ENCODE assay signal across 8 cellular contexts in genomic region chr7:157009778-157010587, GRCh38. TPM values are rescaled to one million over a fixed set of nuclear protein-coding genes. Genes with fewer than 3 reads are reported as not detected.
DNase-seq lines count a peak whose midpoint lies in the region; ATAC-seq and TF ChIP-seq lines count a peak whose summit lies in the region.

No MANE protein-coding gene starts in this region.

- H3K36me3 ChIP-seq in kidney epithelial cell (ENCODE audit: control insufficient read depth, insufficient read depth, low read length) (no peaks in the 10 kb centered on the region), upper lobe of right lung (no peaks in the 10 kb centered on the region)

- peak overlapping the region; percentile 43 for H3K4me3 Mint-ChIP-seq in activated T-cell treated with anti-CD3 and anti-CD28 coated beads, Interleukin-2, amount 50 U/mL, for 24 hours
- peak overlapping the region; percentile 66 for H3K4me3 Mint-ChIP-seq in T-helper 17 cell

- DNase-seq in activated T-cell treated with anti-CD3 and anti-CD28 coated beads, Interleukin-2, amount 50 U/mL, for 24 hours = peak; percentile 32
- no peak for DNase-seq in activated T-cell treated with anti-CD3 and anti-CD28 coated beads, Interleukin-2, amount 50 U/mL, for 1 hour
- DNase-seq in T-helper 17 cell (no peak), kidney epithelial cell (ENCODE audit: low read depth) (no peak), upper lobe of right lung (no peak), A172 (ENCODE audit: low spot score) (no peak)

- intact Hi-C loops in upper lobe of right lung (cut with DNase I) = no loop called here

- H3K27me3 Mint-ChIP-seq in activated T-cell treated with anti-CD3 and anti-CD28 coated beads, Interleukin-2, amount 50 U/mL, for 24 hours = peaks cover 86% of the 10 kb centered on the region
- H3K27me3 Mint-ChIP-seq in T-helper 17 cell = peaks cover 66% of the 10 kb centered on the region

- peak; percentile 41 for ATAC-seq in HG02852 (IDR thresholded peaks at IDR 0.05; ENCODE audit: unreplicated experiment)
- no peak for ATAC-seq in T-helper 17 cell
- no peak for ATAC-seq in upper lobe of right lung
- no peak for ATAC-seq in GM18870 (IDR thresholded peaks at IDR 0.05; ENCODE audit: unreplicated experiment)

- TF ChIP-seq CTCF in kidney epithelial cell (IDR thresholded peaks at IDR 0.05; ENCODE audit: insufficient read depth, low read length, poor library complexity, severe bottlenecking) (no peak), upper lobe of right lung (IDR thresholded peaks at IDR 0.05) (no peak)

- H3K27me3 ChIP-seq in kidney epithelial cell (ENCODE audit: control insufficient read depth, insufficient read depth, low read length) (peaks cover 93% of the 10 kb centered on the region), upper lobe of right lung (peaks cover 89% of the 10 kb centered on the region)

- H3K27ac Mint-ChIP-seq in activated T-cell treated with anti-CD3 and anti-CD28 coated beads, Interleukin-2, amount 50 U/mL, for 24 hours = no peak overlapping the region
- H3K27ac Mint-ChIP-seq in T-helper 17 cell = no peak overlapping the region

- no peaks in the 10 kb centered on the region for H3K36me3 Mint-ChIP-seq in activated T-cell treated with anti-CD3 and anti-CD28 coated beads, Interleukin-2, amount 50 U/mL, for 24 hours (ENCODE audit: low read depth)
- H3K36me3 Mint-ChIP-seq in T-helper 17 cell (ENCODE audit: low read depth) = peaks cover 9% of the 10 kb centered on the region

- no peak overlapping the region for H3K27ac ChIP-seq in upper lobe of right lung

- no peaks in the 10 kb centered on the region for H3K9me3 ChIP-seq in T-helper 17 cell (ENCODE audit: control insufficient read depth, low read length, poor library complexity, severe bottlenecking)
- no peaks in the 10 kb centered on the region for H3K9me3 ChIP-seq in upper lobe of right lung

- peaks cover 23% of the 10 kb centered on the region for H3K4me1 Mint-ChIP-seq in activated T-cell treated with anti-CD3 and anti-CD28 coated beads, Interleukin-2, amount 50 U/mL, for 24 hours (ENCODE audit: low read depth)
- H3K4me1 Mint-ChIP-seq in T-helper 17 cell = peaks cover 7% of the 10 kb centered on the region

- peak overlapping the region; percentile 58 for H3K4me3 ChIP-seq in kidney epithelial cell (ENCODE audit: low read depth, low read length)
- peak overlapping the region; percentile 56 for H3K4me3 ChIP-seq in upper lobe of right lung

- H3K9me3 Mint-ChIP-seq in activated T-cell treated with anti-CD3 and anti-CD28 coated beads, Interleukin-2, amount 50 U/mL, for 24 hours = no peaks in the 10 kb centered on the region

- peaks cover 13% of the 10 kb centered on the region for H3K4me1 ChIP-seq in upper lobe of right lung

RNA-seq across cellular contexts. Expression of gene MNX1, which starts 0.5 kb away (rescaled TPM):
- under 1 TPM; 0.15 to 0.21 TPM for total RNA-seq in T-helper 17 cell
- 2.0 and 2.7 TPM in 2 replicates for total RNA-seq in kidney epithelial cell
- total RNA-seq in upper lobe of right lung = 0.93 TPM
- 0.90 and 1.6 TPM in 2 replicates for total RNA-seq in A172 (2014; rRNA removed; shearing (Covaris generic))
